In genomic region chr20:46709459-46710148, GRCh38 we compare ENCODE assay signal across 8 cellular contexts. TPM values are rescaled to one million over a fixed set of nuclear protein-coding genes. Genes with fewer than 3 reads are reported as not detected.
DNase-seq lines count a peak whose midpoint lies in the region; ATAC-seq and TF ChIP-seq lines count a peak whose summit lies in the region.

TSS of gene SLC2A10 (plus strand) at chr20:46709649. CDS start at chr20:46709737, 88 bp downstream.

- H3K79me2 ChIP-seq in PC-3 (ENCODE audit: low read length) = peaks cover 10% of the 10 kb centered on the region

- H3K9me3 ChIP-seq in PC-3 (ENCODE audit: low read length) = peaks cover 11% of the 10 kb centered on the region; the same call in 1 of the 2 replicates
- H3K9me3 ChIP-seq in esophagus muscularis mucosa = no peaks in the 10 kb centered on the region
- H3K9me3 ChIP-seq in muscle layer of colon (ENCODE audit: low read length) = no peaks in the 10 kb centered on the region
- no peaks in the 10 kb centered on the region for H3K9me3 ChIP-seq in vagina

- H3K36me3 ChIP-seq in PC-3 (ENCODE audit: low read depth, low read length) (no peaks in the 10 kb centered on the region), esophagus muscularis mucosa (no peaks in the 10 kb centered on the region), muscle layer of colon (ENCODE audit: insufficient read depth, low read length) (no peaks in the 10 kb centered on the region), vagina (no peaks in the 10 kb centered on the region)

- H3K4me2 ChIP-seq in PC-3 (ENCODE audit: low read length) = peak within 1 kb of the TSS; percentile 99

- H4K20me1 ChIP-seq in PC-3 (ENCODE audit: low read length) = no peaks in the 10 kb centered on the region

- DNase-seq in EH (ENCODE audit: low read depth) (peak; percentile 75), PC-3 (peak; percentile 60), esophagus muscularis mucosa (ENCODE audit: extremely low spot score) (no peak), vagina (ENCODE audit: extremely low spot score in 2 of 2) (no peak)

- H3K4me1 ChIP-seq in PC-3 (ENCODE audit: insufficient read depth, low read length) (peaks cover 19% of the 10 kb centered on the region), esophagus muscularis mucosa (peaks cover 9 to 57% (median 46%) of the 10 kb centered on the region in 4 donors), muscle layer of colon (ENCODE audit: insufficient read depth, low read length) (peaks cover 22% of the 10 kb centered on the region), vagina (peaks cover 55% of the 10 kb centered on the region)

- POLR2A ChIA-PET in PC-3 (lab: Charles Lee; ENCODE audit: unreplicated experiment) = no interaction called here

- H3F3A ChIP-seq in PC-3 (ENCODE audit: low read length, unreplicated experiment) = no peaks in the 10 kb centered on the region

- peak within 1 kb of the TSS; percentile 97 for H2AFZ ChIP-seq in PC-3 (ENCODE audit: low read length)

- TF ChIP-seq EP300 in esophagus muscularis mucosa (IDR thresholded peaks at IDR 0.05) = no peak

- H3K9ac ChIP-seq in PC-3 (ENCODE audit: low read length) = peak within 1 kb of the TSS; percentile 88
- H3K9ac ChIP-seq in muscle layer of colon (ENCODE audit: low read length) = peak within 1 kb of the TSS; percentile 74

- BruUV-seq in PC-3 (replicated peaks; lab: Mats Ljungman, UMichigan) = no TSS peak

- H3K4me3 ChIP-seq in PC-3 (ENCODE audit: low read length) (peak within 1 kb of the TSS; percentile 93), esophagus muscularis mucosa (peak within 1 kb of the TSS; percentile 78 to 86 (median 84)), muscle layer of colon (ENCODE audit: low read depth in 1 of 2, low read length in 2 of 2) (peak within 1 kb of the TSS; percentile 70 to 93), vagina (peak within 1 kb of the TSS; percentile 70 to 74)

- TF ChIP-seq POLR2A in esophagus muscularis mucosa (IDR thresholded peaks at IDR 0.05; ENCODE audit: low read depth) (no peak), vagina (IDR thresholded peaks at IDR 0.05) (no peak)

- ATAC-seq in PC-3 (peak; percentile 91), HG03159 (IDR thresholded peaks at IDR 0.05; ENCODE audit: unreplicated experiment) (no peak), GM18867 (IDR thresholded peaks at IDR 0.05; ENCODE audit: unreplicated experiment) (no peak), HG03571 (IDR thresholded peaks at IDR 0.05; ENCODE audit: unreplicated experiment) (no peak)

- TF ChIP-seq CTCF in PC-3 (conservative IDR thresholded peaks at IDR 0.05; ENCODE audit: low read depth, low read length) = peak; percentile 6; the same call in 1 of the 2 replicates
- peak in 1 of 3 experiments; percentile 16 for TF ChIP-seq CTCF in esophagus muscularis mucosa (IDR thresholded peaks at IDR 0.05)
- TF ChIP-seq CTCF in vagina (IDR thresholded peaks at IDR 0.05) = no peak

- CTCF ChIA-PET in PC-3 (lab: Charles Lee) = no interaction called here

- H3K27me3 ChIP-seq in PC-3 (ENCODE audit: low read length) (no peaks in the 10 kb centered on the region), esophagus muscularis mucosa (no peaks in the 10 kb centered on the region), muscle layer of colon (ENCODE audit: control insufficient read depth in 1 of 2, insufficient read depth in 2 of 2, low read length in 2 of 2) (no peaks in the 10 kb centered on the region), vagina (no peaks in the 10 kb centered on the region)

- intact Hi-C loops in PC-3 (cut with micrococcal nuclease) = no loop called here
- intact Hi-C loops in esophagus muscularis mucosa (cut with DNase I) = no loop called here
- intact Hi-C loops in vagina (cut with DNase I) = no loop called here

- H3K27ac ChIP-seq in PC-3 (ENCODE audit: low read length) = peak within 1 kb of the TSS; percentile 6; the same call in 1 of the 2 replicates
- peak within 1 kb of the TSS; percentile 71 to 85 (median 80) for H3K27ac ChIP-seq in esophagus muscularis mucosa (replicated peaks in 1 of 4)
- peak within 1 kb of the TSS; percentile 59 for H3K27ac ChIP-seq in muscle layer of colon (ENCODE audit: low read depth, low read length)
- H3K27ac ChIP-seq in vagina = peak within 1 kb of the TSS; percentile 95

- no peaks in the 10 kb centered on the region for H3K9me2 ChIP-seq in PC-3 (replicated peaks; ENCODE audit: low read length)

- WGBS in esophagus muscularis mucosa = 0% methylated on average over 26 of the region's 66 CpGs

RNA-seq across cellular contexts. Expression of gene SLC2A10, which starts in this region (rescaled TPM):
- 9.6 and 10.8 TPM in 2 replicates for total RNA-seq in PC-3 (2014; rRNA removed)
- total RNA-seq in esophagus muscularis mucosa = 10 to 100 TPM in 3 of 4 donors, 1 to 10 TPM in 1; 9.6 to 27.0 (median 15.3) TPM
- 21.6 TPM for total RNA-seq in vagina

Comparison
In these comparisons a context has a peak if more than half of its experiments do, and no peak if none do; other contexts are left out.
1. DNase-seq: peak in EH (single experiment) and PC-3 (single experiment); none in esophagus muscularis mucosa (single experiment) and vagina (0 of 2).
2. H3K27ac ChIP-seq: peak in every context shown above with its lines; median percentile 95 in vagina; 80 in esophagus muscularis mucosa; 59 in muscle layer of colon; 6 in PC-3.
3. Peak in every context shown above with its lines, with median percentiles within 50 percentile points of each other: H3K4me3 ChIP-seq.